Comparison of ENCODE assay signal across 8 cellular contexts in the genomic region with DNA sequence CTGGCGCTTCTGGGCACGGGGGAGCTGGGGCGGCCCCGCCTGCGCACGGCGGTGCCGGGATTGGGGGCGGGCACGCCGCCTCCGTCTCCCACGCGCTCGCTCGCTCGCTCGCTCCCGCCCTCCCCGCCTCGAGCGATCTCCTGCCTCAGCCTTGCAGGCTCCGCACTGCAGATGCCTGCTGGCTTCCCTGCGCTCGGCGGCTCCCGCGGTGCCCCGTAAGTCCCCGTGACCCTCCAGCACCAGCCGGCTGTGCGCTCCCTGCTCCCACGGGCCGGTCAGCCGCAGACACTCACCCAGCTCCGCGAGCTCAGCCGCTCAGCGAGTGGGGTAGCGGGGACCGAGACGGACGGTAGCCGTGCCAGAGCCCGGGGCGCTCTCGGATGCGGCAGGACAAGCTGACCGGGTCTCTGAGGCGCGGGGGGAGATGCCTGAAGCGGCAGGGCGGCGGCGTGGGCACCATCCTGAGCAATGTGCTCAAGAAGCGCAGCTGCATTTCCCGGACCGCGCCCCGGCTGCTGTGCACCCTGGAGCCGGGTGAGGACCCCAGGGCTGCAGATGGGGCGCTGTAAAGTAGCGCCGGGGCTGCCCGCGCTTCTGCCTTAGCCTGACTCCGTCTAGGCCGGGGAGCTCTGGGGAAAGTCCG. TPM values are rescaled to one million over a fixed set of nuclear protein-coding genes. Genes with fewer than 3 reads are reported as not detected.
DNase-seq lines count a peak whose midpoint lies in the region; ATAC-seq and TF ChIP-seq lines count a peak whose summit lies in the region.

A gene with protein sequence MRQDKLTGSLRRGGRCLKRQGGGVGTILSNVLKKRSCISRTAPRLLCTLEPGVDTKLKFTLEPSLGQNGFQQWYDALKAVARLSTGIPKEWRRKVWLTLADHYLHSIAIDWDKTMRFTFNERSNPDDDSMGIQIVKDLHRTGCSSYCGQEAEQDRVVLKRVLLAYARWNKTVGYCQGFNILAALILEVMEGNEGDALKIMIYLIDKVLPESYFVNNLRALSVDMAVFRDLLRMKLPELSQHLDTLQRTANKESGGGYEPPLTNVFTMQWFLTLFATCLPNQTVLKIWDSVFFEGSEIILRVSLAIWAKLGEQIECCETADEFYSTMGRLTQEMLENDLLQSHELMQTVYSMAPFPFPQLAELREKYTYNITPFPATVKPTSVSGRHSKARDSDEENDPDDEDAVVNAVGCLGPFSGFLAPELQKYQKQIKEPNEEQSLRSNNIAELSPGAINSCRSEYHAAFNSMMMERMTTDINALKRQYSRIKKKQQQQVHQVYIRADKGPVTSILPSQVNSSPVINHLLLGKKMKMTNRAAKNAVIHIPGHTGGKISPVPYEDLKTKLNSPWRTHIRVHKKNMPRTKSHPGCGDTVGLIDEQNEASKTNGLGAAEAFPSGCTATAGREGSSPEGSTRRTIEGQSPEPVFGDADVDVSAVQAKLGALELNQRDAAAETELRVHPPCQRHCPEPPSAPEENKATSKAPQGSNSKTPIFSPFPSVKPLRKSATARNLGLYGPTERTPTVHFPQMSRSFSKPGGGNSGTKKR (plus strand): TSS at position 148 of the 643 bp plus-strand sequence. CDS start 233 bp downstream, at position 381.

- ATAC-seq in T-helper 17 cell (peak; percentile 48), left lung (peak; percentile 84)

- H3K27ac ChIP-seq in colonic mucosa (no peak within 1 kb of the TSS), left lung (no peak within 1 kb of the TSS)

- H3K36me3 ChIP-seq in colonic mucosa (no peaks in the 10 kb centered on the region), left lung (no peaks in the 10 kb centered on the region)

- in situ Hi-C loops in ACHN (cut with HindIII; ENCODE audit: low pct_ligation_motif_present, low pct_unique_long_range_greater_than_20kb, low sequenced_read_pairs), result no loop called here

- H3K9me3 ChIP-seq in T-helper 17 cell (ENCODE audit: control insufficient read depth, low read length, poor library complexity, severe bottlenecking) (no peaks in the 10 kb centered on the region), colonic mucosa (no peaks in the 10 kb centered on the region), left lung (peaks cover 0 to 2% of the 10 kb centered on the region in 2 donors)

- peaks cover 8% of the 10 kb centered on the region for H3K4me1 Mint-ChIP-seq in T-helper 17 cell

- H3K4me1 ChIP-seq in colonic mucosa (peaks cover 10% of the 10 kb centered on the region), left lung (peaks cover 16 to 23% of the 10 kb centered on the region in 2 donors)

- H3K4me3 ChIP-seq in colonic mucosa, result peak within 1 kb of the TSS; percentile 39
- H3K4me3 ChIP-seq in left lung, result peak within 1 kb of the TSS; percentile 26 to 32

- no peak within 1 kb of the TSS for H3K27ac Mint-ChIP-seq in T-helper 17 cell

- intact Hi-C loops in colonic mucosa (cut with DNase I), result no loop called here
- intact Hi-C loops in left lung (cut with DNase I), result no loop called here

- no peak within 1 kb of the TSS for H3K9ac ChIP-seq in colonic mucosa (ENCODE audit: low read depth in 2 of 2, low read length in 2 of 2)

- H3K27me3 ChIP-seq in colonic mucosa (peaks cover 41% of the 10 kb centered on the region), left lung (peaks cover 41 to 75% of the 10 kb centered on the region in 2 donors)

- peak; percentile 43 to 65 for DNase-seq in NCI-H187 (lab: John Stamatoyannopoulos, UW)
- DNase-seq in NCI-H187 treated with DMSO at 0.1 percent for 48 hours (lab: John Stamatoyannopoulos, UW), result no peak
- peak; percentile 3 for DNase-seq in LHCN-M2 (ENCODE audit: low read depth)
- DNase-seq in T-helper 17 cell, result no peak
- DNase-seq in colonic mucosa, result no peak
- peak in 1 of 2 donors; percentile 80 for DNase-seq in left lung
- peak; percentile 4 for DNase-seq in stimulated activated CD4-positive, alpha-beta T cell treated with anti-CD3 and anti-CD28 coated beads, Interleukin-4, amount 100 ng/mL, for 24 hours
- DNase-seq in ACHN, result no peak

- H3K27me3 Mint-ChIP-seq in T-helper 17 cell, result peaks cover 70% of the 10 kb centered on the region

- TF ChIP-seq CTCF in colonic mucosa (IDR thresholded peaks at IDR 0.05) (no peak), left lung (IDR thresholded peaks at IDR 0.05) (no peak)

- peak within 1 kb of the TSS; percentile 88 for H3K4me3 Mint-ChIP-seq in T-helper 17 cell

- H3K36me3 Mint-ChIP-seq in T-helper 17 cell (ENCODE audit: low read depth), result peaks cover 6% of the 10 kb centered on the region

RNA-seq across cellular contexts. Expression of the gene that starts here (rescaled TPM):
- total RNA-seq in LHCN-M2 (2014; rRNA removed) (0.06 TPM in 2 replicates), T-helper 17 cell (under 1 TPM; 0.20 to 0.23 TPM), colonic mucosa (10 to 100 TPM in 1 of 2 donors, 1 to 10 TPM in 1; 6.9 to 17.0 TPM), left lung (10 to 100 TPM in 1 of 2 donors, 1 to 10 TPM in 1; 9.9 to 15.8 TPM)
- 0.21 TPM for polyA plus RNA-seq in LHCN-M2 (2012)

Comparison
In these comparisons a context has a peak if more than half of its experiments do, and no peak if none do; other contexts are left out.
1. DNase-seq: peak in NCI-H187 (2 of 2) and stimulated activated CD4-positive, alpha-beta T cell treated with anti-CD3 and anti-CD28 coated beads, Interleukin-4, amount 100 ng/mL, for 24 hours (single experiment); none in NCI-H187 treated with DMSO at 0.1 percent for 48 hours (single experiment), T-helper 17 cell (0 of 3), colonic mucosa (single experiment) and ACHN (single experiment).
2. Peak in DNase-seq in LHCN-M2; RNA of the gene not detected or under 1 TPM.
3. Peak in ATAC-seq in T-helper 17 cell; RNA of the gene not detected or under 1 TPM.